In genomic region chr15:48330855-48331795, GRCh38 we compare ENCODE assay signal across 8 cellular contexts. TPM values are rescaled to one million over a fixed set of nuclear protein-coding genes. Genes with fewer than 3 reads are reported as not detected.
DNase-seq lines count a peak whose midpoint lies in the region; ATAC-seq, FAIRE-seq and TF ChIP-seq lines count a peak whose summit lies in the region.

DUT (plus strand) TSS chr15:48331429; CDS start chr15:48331516, 87 bp downstream.

- H3K36me3 Mint-ChIP-seq in CD14-positive monocyte (peaks cover 15 to 16% of the 10 kb centered on the region in 2 donors), endothelial cell (ENCODE audit: low read depth, unreplicated experiment) (peaks cover 3% of the 10 kb centered on the region)

- intact Hi-C loops in CD14-positive monocyte (cut with micrococcal nuclease) = loop anchor here in 1 of 2 donors (10.0 kb wide), 1 partner anchor 484 kb away; the partner anchor contains the start of gene CEP152

- peak; percentile 92 for FAIRE-seq in GM19239 (lab: Jason Lieb, UNC)

- DNase-seq in CD14-positive monocyte (ENCODE audit: low spot score) = peak; percentile 62
- peak; percentile 47 for DNase-seq in GM19239 (ENCODE audit: insufficient read length, low spot score)
- peak; percentile 75 for DNase-seq in NOMO-1 treated with DMSO at 0.1 percent for 48 hours (lab: John Stamatoyannopoulos, UW; ENCODE audit: unreplicated experiment)
- peak; percentile 49 for DNase-seq in activated CD8-positive, alpha-beta memory T cell treated with anti-CD3 and anti-CD28 coated beads, Interleukin-2, amount 50 U/mL, for 24 hours (ENCODE audit: extremely low read depth)
- peak; percentile 81 for DNase-seq in endothelial cell (ENCODE audit: low spot score)
- DNase-seq in midbrain (lab: John Stamatoyannopoulos, UW) = peak; percentile 83
- peak; percentile 66 to 73 for DNase-seq in stimulated activated CD8-positive, alpha-beta memory T cell treated with anti-CD3 and anti-CD28 coated beads, Interleukin-2, amount 100 ng/mL, for 48 hours (ENCODE audit: low read depth in 2 of 2)

- H3K4me3 Mint-ChIP-seq in CD14-positive monocyte = peak within 1 kb of the TSS; percentile 99 to 100
- peak within 1 kb of the TSS; percentile 97 for H3K4me3 Mint-ChIP-seq in endothelial cell (ENCODE audit: unreplicated experiment)

- no peak for TF ChIP-seq CTCF in CD14-positive monocyte (IDR thresholded peaks at IDR 0.05)
- TF ChIP-seq CTCF in endothelial cell (IDR thresholded peaks at IDR 0.05; ENCODE audit: unreplicated experiment) = no peak

- peaks cover 41% of the 10 kb centered on the region for H3K4me1 Mint-ChIP-seq in CD14-positive monocyte
- H3K4me1 Mint-ChIP-seq in endothelial cell (ENCODE audit: unreplicated experiment) = peaks cover 8% of the 10 kb centered on the region

- H3K27me3 Mint-ChIP-seq in CD14-positive monocyte (ENCODE audit: low read depth in 3 of 3) = no peaks in the 10 kb centered on the region
- peaks cover 5% of the 10 kb centered on the region for H3K27me3 Mint-ChIP-seq in endothelial cell (ENCODE audit: unreplicated experiment)

- peak; percentile 73 for ATAC-seq in HG03457 (IDR thresholded peaks at IDR 0.05; ENCODE audit: unreplicated experiment)

- H3K9me3 Mint-ChIP-seq in CD14-positive monocyte (no peaks in the 10 kb centered on the region), endothelial cell (ENCODE audit: unreplicated experiment) (no peaks in the 10 kb centered on the region)

- H3K27ac Mint-ChIP-seq in CD14-positive monocyte (peak within 1 kb of the TSS; percentile 90 to 99 (median 96)), endothelial cell (ENCODE audit: unreplicated experiment) (peak within 1 kb of the TSS; percentile 20)

RNA-seq across cellular contexts. Expression of gene DUT, which starts in this region (rescaled TPM):
- polyA plus RNA-seq in CD14-positive monocyte = 10 to 100 TPM; 62.3 to 71.9 TPM
- total RNA-seq in endothelial cell (ENCODE audit: unreplicated experiment) = 71.5 TPM

Comparison
In these comparisons a context has a peak if more than half of its experiments do, and no peak if none do; other contexts are left out.
1. Peak in every context shown above with its lines: DNase-seq and ATAC-seq.